8 cellular contexts compared by ENCODE assay signal in genomic region chr1:45011837-45012638, GRCh38.
A peak's percentile ranks its signal among the peaks of the same experiment; 100 is the strongest.
DNase-seq lines count a peak whose midpoint lies in the region; ATAC-seq and TF ChIP-seq lines count a peak whose summit lies in the region.

Gene UROD, plus strand, starts transcription at chr1:45012254. Its CDS starts 12 bp downstream, at chr1:45012266.

- CTCF ChIA-PET in AG04449 (lab: Yijun Ruan, JAX) = interaction anchor here (0.7 to 12.9 kb wide), 16 partner anchors 9 to 484 kb away, joined by 3 to 950 read pairs (median 5); partner anchors contain the start of genes EIF2B3, MUTYH, PLK3 and TESK2

- H3K4me3 ChIP-seq in AG04449 (ENCODE audit: low read depth, low read length) = peak within 1 kb of the TSS; percentile 84

- DNase-seq in AG04449 (ENCODE audit: low read depth, low spot score) (peak; percentile 75), NCI-H345 treated with DMSO at 0.1 percent for 48 hours (lab: John Stamatoyannopoulos, UW; ENCODE audit: unreplicated experiment) (peak; percentile 95), cerebellar cortex (ENCODE audit: low spot score) (peak; percentile 98), islet precursor cell (peak; percentile 96)
- peak; percentile 88 to 92 (median 89) for DNase-seq in stimulated activated CD4-positive, alpha-beta T cell treated with anti-CD3 and anti-CD28 coated beads, Interleukin-12 subunit alpha, Interleukin-12 subunit beta, amount 100 ng/mL, for 48 hours (ENCODE audit: low read depth in 2 of 3, low spot score in 1 of 3)

- no peak for TF ChIP-seq CTCF in AG04449 (IDR thresholded peaks at IDR 0.05; ENCODE audit: insufficient read depth, low read length, missing control alignments)

- ATAC-seq in GM18907 (IDR thresholded peaks at IDR 0.05; ENCODE audit: unreplicated experiment) = peak; percentile 66
- peak; percentile 76 for ATAC-seq in HG03280 (IDR thresholded peaks at IDR 0.05; ENCODE audit: unreplicated experiment)
- peak; percentile 84 to 86 for ATAC-seq in activated CD4-positive, CD25-positive, alpha-beta regulatory T cell treated with anti-CD3 and anti-CD28 coated beads, Interleukin-2, amount 50 U/mL, for 24 hours

- POLR2A ChIA-PET in AG04449 (lab: Yijun Ruan, JAX) = interaction anchor here (0.5 to 3.8 kb wide), 22 partner anchors 20 to 1291 kb away, joined by 3 to 24 read pairs (median 4); partner anchors contain the start of genes EIF2B3, MUTYH, PLK3 and PRDX1

Comparison
In these comparisons a context has a peak if more than half of its experiments do, and no peak if none do; other contexts are left out.
1. Peak in every context shown above with its lines: DNase-seq, ATAC-seq and H3K4me3 ChIP-seq.